ENCODE assay signal across 16 cellular contexts in genomic region chr7:45696476-45696875, GRCh38.
DNase-seq lines count a peak whose midpoint lies in the region; ATAC-seq and TF ChIP-seq lines count a peak whose summit lies in the region.
"Had no signal": no experiment of that assay in that cellular context is flagged by ENCODE, and none has a peak within 500 bp of the region (broad histone marks: within the 10 kb centered on the region; RNA-seq: fewer than 3 reads in every experiment).

No MANE protein-coding gene starts in this region.

- H3K4me3 Mint-ChIP-seq in endodermal cell = no peak overlapping the region
- no peak overlapping the region for H3K4me3 Mint-ChIP-seq in osteocyte (ENCODE audit: unreplicated experiment)
- H3K4me3 Mint-ChIP-seq: CD4-positive, alpha-beta memory T cell; GM23338 had no signal

- intact Hi-C loops in cardiac septum (cut with DNase I) (no loop called here), left ventricle myocardium inferior (cut with micrococcal nuclease) (no loop called here)

- no peak for TF ChIP-seq CTCF in left ventricle myocardium inferior (IDR thresholded peaks at IDR 0.05; ENCODE audit: borderline replicate concordance)
- TF ChIP-seq CTCF in endodermal cell (conservative IDR thresholded peaks at IDR 0.05) = no peak
- TF ChIP-seq CTCF in osteocyte (IDR thresholded peaks at IDR 0.05) = no peak

- H3K9me3 Mint-ChIP-seq in endodermal cell (no peaks in the 10 kb centered on the region), osteocyte (ENCODE audit: unreplicated experiment) (no peaks in the 10 kb centered on the region)
- H3K9me3 Mint-ChIP-seq: GM23338 had no signal

- no peak overlapping the region for H3K9ac ChIP-seq in endodermal cell (ENCODE audit: extremely low read depth, low read length, poor library complexity, severe bottlenecking)

- WGBS in endodermal cell (ENCODE audit: insufficient coverage in 1 of 2, insufficient read length in 1 of 2), 2 experiments = 71 to 84% methylated on average over 1 to 4 of the region's 4 CpGs

- no peaks in the 10 kb centered on the region for H3K36me3 Mint-ChIP-seq in endodermal cell (ENCODE audit: low read depth)
- H3K36me3 Mint-ChIP-seq in osteocyte (ENCODE audit: unreplicated experiment) = no peaks in the 10 kb centered on the region
- H3K36me3 Mint-ChIP-seq: CD4-positive, alpha-beta memory T cell had no signal

- ATAC-seq in GM18873 (IDR thresholded peaks at IDR 0.05; ENCODE audit: low FRiP score, unreplicated experiment) = no peak
- ATAC-seq in HG03097 (IDR thresholded peaks at IDR 0.05; ENCODE audit: low FRiP score, unreplicated experiment) = no peak
- ATAC-seq: GM23338, PC-3 had no signal

- H3K4me1 Mint-ChIP-seq in endodermal cell (no peaks in the 10 kb centered on the region), osteocyte (ENCODE audit: unreplicated experiment) (no peaks in the 10 kb centered on the region)
- H3K4me1 Mint-ChIP-seq: CD4-positive, alpha-beta memory T cell; GM23338 had no signal

- H3K27me3 ChIP-seq in left ventricle myocardium inferior (ENCODE audit: low read depth) (no peaks in the 10 kb centered on the region), endodermal cell (ENCODE audit: control insufficient read depth, insufficient read depth, low read length, poor library complexity, severe bottlenecking) (no peaks in the 10 kb centered on the region)
- H3K27me3 ChIP-seq: BE2C had no signal

- peaks cover 19% of the 10 kb centered on the region for H3K4me1 ChIP-seq in left ventricle myocardium inferior
- H3K4me1 ChIP-seq in endodermal cell (ENCODE audit: control insufficient read depth, insufficient read depth, low read length) = no peaks in the 10 kb centered on the region
- H3K4me1 ChIP-seq: BE2C had no signal

- no peak overlapping the region for H3K4me3 ChIP-seq in left ventricle myocardium inferior
- H3K4me3 ChIP-seq in endodermal cell (ENCODE audit: low read length) = no peak overlapping the region
- H3K4me3 ChIP-seq: GM23338 had no signal

- H3K27me3 Mint-ChIP-seq in endodermal cell (ENCODE audit: insufficient read depth) (no peaks in the 10 kb centered on the region), osteocyte (ENCODE audit: unreplicated experiment) (peaks cover 15% of the 10 kb centered on the region)

- H3K27ac Mint-ChIP-seq in endodermal cell (no peak overlapping the region), osteocyte (ENCODE audit: unreplicated experiment) (no peak overlapping the region)
- H3K27ac Mint-ChIP-seq: CD4-positive, alpha-beta memory T cell; GM23338 had no signal

- H3K27ac ChIP-seq in left ventricle myocardium inferior (replicated peaks) = no peak overlapping the region
- no peak overlapping the region for H3K27ac ChIP-seq in endodermal cell (ENCODE audit: low read depth, low read length)

- peak; percentile 49 for DNase-seq in cardiac septum (ENCODE audit: low spot score)
- no peak for DNase-seq in left ventricle myocardium inferior
- peak; percentile 24 for DNase-seq in endodermal cell
- DNase-seq in osteocyte (ENCODE audit: extremely low spot score, unreplicated experiment) = peak; percentile 63
- DNase-seq in HCEC 1CT = no peak
- DNase-seq: BE2C; CD4-positive, alpha-beta memory T cell; GF-D8; Karpas-422; NCI-H187 treated with DMSO at 0.1 percent for 48 hours; NCI-H446; NCI-H748 treated with DMSO at 0.1 percent for 48 hours; PC-3 had no signal

- H3K36me3 ChIP-seq in left ventricle myocardium inferior = peaks cover 10% of the 10 kb centered on the region
- no peaks in the 10 kb centered on the region for H3K36me3 ChIP-seq in endodermal cell (ENCODE audit: control insufficient read depth, insufficient read depth, low read length)
- H3K36me3 ChIP-seq: BE2C had no signal

- H3K9me3 ChIP-seq in left ventricle myocardium inferior (replicated peaks) = no peaks in the 10 kb centered on the region
- H3K9me3 ChIP-seq in endodermal cell (ENCODE audit: control insufficient read depth, low read length) = no peaks in the 10 kb centered on the region
- H3K9me3 ChIP-seq: BE2C had no signal

Comparison
In these comparisons a context has a peak if more than half of its experiments do, and no peak if none do; other contexts are left out.
1. DNase-seq: peak in cardiac septum (single experiment), endodermal cell (single experiment) and osteocyte (single experiment); none in left ventricle myocardium inferior (single experiment) and HCEC 1CT (single experiment).